ENCODE assay signal across 20 cellular contexts in genomic region chr2:133123393-133123792, GRCh38.
DNase-seq lines count a peak whose midpoint lies in the region; ATAC-seq, FAIRE-seq and TF ChIP-seq lines count a peak whose summit lies in the region.
"Had no signal": no experiment of that assay in that cellular context is flagged by ENCODE, and none has a peak within 500 bp of the region (broad histone marks: within the 10 kb centered on the region; RNA-seq: fewer than 3 reads in every experiment).

No MANE protein-coding gene starts in this region.

- no peak overlapping the region for H3K4ac ChIP-seq in IMR-90 (ENCODE audit: low read depth, low read length)

- H3K56ac ChIP-seq in IMR-90 (ENCODE audit: extremely low read depth, insufficient read depth, low read length) = no peak overlapping the region

- no peak for TF ChIP-seq CTCF in IMR-90 (conservative IDR thresholded peaks at IDR 0.05; ENCODE audit: low read depth, low read length)
- no peak for TF ChIP-seq CTCF in bronchial epithelial cell (IDR thresholded peaks at IDR 0.05; ENCODE audit: insufficient read depth, low read length, severe bottlenecking)
- no peak for TF ChIP-seq CTCF in adrenal gland (IDR thresholded peaks at IDR 0.05)
- no peak for TF ChIP-seq CTCF in prostate gland (IDR thresholded peaks at IDR 0.05)

- TF ChIP-seq POLR2A in IMR-90 (IDR thresholded peaks at IDR 0.05; ENCODE audit: low read depth, low read length) (no peak), adrenal gland (IDR thresholded peaks at IDR 0.05) (no peak), prostate gland (IDR thresholded peaks at IDR 0.05) (no peak)

- H2BK15ac ChIP-seq in IMR-90 (ENCODE audit: low read depth, low read length) = no peak overlapping the region

- H3K4me1 ChIP-seq in IMR-90 (ENCODE audit: control insufficient read depth, insufficient read depth, low read length) (no peaks in the 10 kb centered on the region), adrenal gland (replicated peaks in 1 of 2) (no peaks in the 10 kb centered on the region), prostate gland (replicated peaks) (no peaks in the 10 kb centered on the region)

- no peak overlapping the region for H2AFZ ChIP-seq in IMR-90 (replicated peaks; ENCODE audit: low read length, poor library complexity)
- H2AFZ ChIP-seq: GM23248 had no signal

- WGBS in IMR-90 (ENCODE audit: extremely low coverage in 2 of 2, insufficient read length in 1 of 2), 2 experiments = no CpG with 5 or more reads among the region's 1 CpG
- 89 to 100% (median 98%) methylated on average over 1 of the region's 1 CpG for WGBS in adrenal gland, 4 donors
- 95% methylated on average over 1 of the region's 1 CpG for WGBS in prostate gland

- H3K23ac ChIP-seq in IMR-90 (ENCODE audit: low read depth, low read length) = no peak overlapping the region

- H3K79me1 ChIP-seq in IMR-90 (ENCODE audit: low read depth in 1 of 2, low read length in 2 of 2) = peaks cover 11 to 18% of the 10 kb centered on the region in 2 experiments

- no peak overlapping the region for H3K18ac ChIP-seq in IMR-90 (ENCODE audit: low read depth, low read length)

- no peak overlapping the region for H2AK9ac ChIP-seq in IMR-90 (replicated peaks; ENCODE audit: low read depth, low read length, poor library complexity)

- no peak overlapping the region for H3K4me2 ChIP-seq in IMR-90 (ENCODE audit: low read depth, low read length)

- no peak overlapping the region for H2AK5ac ChIP-seq in IMR-90 (ENCODE audit: low read depth, low read length)

- dilution Hi-C loops in IMR-90 (cut with HindIII; ENCODE audit: low sequenced_read_pairs, unreplicated experiment) = no loop called here

- in situ Hi-C loops in IMR-90 (cut with MboI; ENCODE audit: low sequenced_read_pairs) = no loop called here

- DNase-seq in NCI-H510A treated with DMSO at 0.1 percent for 48 hours (lab: John Stamatoyannopoulos, UW) (peak; percentile 45), NCI-H510A (lab: John Stamatoyannopoulos, UW) (no peak), IMR-90 (no peak), bronchial epithelial cell (ENCODE audit: low read depth) (no peak), adrenal gland (no peak), prostate gland (ENCODE audit: low spot score) (no peak)
- DNase-seq: 8988T; C1 segment of cervical spinal cord; Calu3; CD4-positive, alpha-beta memory T cell; COR-L47; DMS53; EL; GDM1; GM23248; H7; HCEC 1CT had no signal

- H2BK20ac ChIP-seq in IMR-90 (ENCODE audit: low read depth, low read length) = no peak overlapping the region

- H3K27ac ChIP-seq in IMR-90 (ENCODE audit: insufficient read depth, low read length) (no peak overlapping the region), adrenal gland (no peak overlapping the region), prostate gland (no peak overlapping the region)
- H3K27ac ChIP-seq: GM23248 had no signal

- CTCF ChIA-PET in IMR-90 (lab: Yijun Ruan, JAX) = no interaction called here

- H3K9ac ChIP-seq in IMR-90 (ENCODE audit: low read depth, low read length) = no peak overlapping the region
- H3K9ac ChIP-seq: GM23248 had no signal

- H4K20me1 ChIP-seq in IMR-90 (ENCODE audit: insufficient read depth, low read length) = peaks cover 3% of the 10 kb centered on the region; the same call in 1 of the 2 replicates

- H3K9me3 ChIP-seq in IMR-90 (ENCODE audit: control insufficient read depth, insufficient read depth, low read length) (no peaks in the 10 kb centered on the region), adrenal gland (replicated peaks in 1 of 3) (no peaks in the 10 kb centered on the region), prostate gland (no peaks in the 10 kb centered on the region)

- H2BK120ac ChIP-seq in IMR-90 (ENCODE audit: low read depth, low read length) = no peak overlapping the region

- no peak for ATAC-seq in IMR-90 (ENCODE audit: low read depth)
- ATAC-seq: GM12878 had no signal

- no TSS peak for BruUV-seq in IMR-90 (replicated peaks; lab: Mats Ljungman, UMichigan)

- H3K14ac ChIP-seq in IMR-90 (replicated peaks; ENCODE audit: low read depth, low read length) = no peak overlapping the region

- intact Hi-C loops in IMR-90 (cut with micrococcal nuclease) (no loop called here), adrenal gland (cut with DNase I) (no loop called here), prostate gland (cut with DNase I) (no loop called here)

- H3K36me3 ChIP-seq in IMR-90 (ENCODE audit: control insufficient read depth, insufficient read depth, low read length) = peaks cover 7% of the 10 kb centered on the region
- H3K36me3 ChIP-seq in bronchial epithelial cell (ENCODE audit: control insufficient read depth, insufficient read depth, low read length) = no peaks in the 10 kb centered on the region
- no peaks in the 10 kb centered on the region for H3K36me3 ChIP-seq in adrenal gland (replicated peaks in 1 of 2)
- H3K36me3 ChIP-seq in prostate gland = no peaks in the 10 kb centered on the region

- no peaks in the 10 kb centered on the region for H3K27me3 ChIP-seq in IMR-90 (ENCODE audit: control insufficient read depth, insufficient read depth, low read length)
- no peaks in the 10 kb centered on the region for H3K27me3 ChIP-seq in bronchial epithelial cell (ENCODE audit: control insufficient read depth, insufficient read depth, low read length)
- no peaks in the 10 kb centered on the region for H3K27me3 ChIP-seq in adrenal gland
- H3K27me3 ChIP-seq in prostate gland (replicated peaks; ENCODE audit: insufficient read depth) = no peaks in the 10 kb centered on the region

- H4K5ac ChIP-seq in IMR-90 (ENCODE audit: low read depth, low read length) = no peak overlapping the region

- H2BK5ac ChIP-seq in IMR-90 (ENCODE audit: low read depth, low read length, poor library complexity, severe bottlenecking) = no peak overlapping the region

- no peak overlapping the region for H4K8ac ChIP-seq in IMR-90 (ENCODE audit: low read depth in 2 of 2, low read length in 2 of 2)

- no peak overlapping the region for H4K91ac ChIP-seq in IMR-90 (ENCODE audit: insufficient read depth, low read depth, low read length)

- H3K9me1 ChIP-seq in IMR-90 (ENCODE audit: insufficient read depth, low read length) = peaks cover 4% of the 10 kb centered on the region; the same call in 1 of the 2 replicates

- POLR2A ChIA-PET in IMR-90 (lab: Charles Lee; ENCODE audit: unreplicated experiment) = no interaction called here

- H3K4me3 ChIP-seq in IMR-90 (ENCODE audit: insufficient read depth, low read depth, low read length) (no peak overlapping the region), bronchial epithelial cell (ENCODE audit: low read depth, low read length) (no peak overlapping the region), adrenal gland (no peak overlapping the region), prostate gland (no peak overlapping the region)
- H3K4me3 ChIP-seq: GM12878, GM23248 had no signal

- FAIRE-seq in bronchial epithelial cell (lab: Jason Lieb, UNC) = peak; percentile 47
- FAIRE-seq: GM12878, GM19239, H1 had no signal

- no peak for TF ChIP-seq RAD21 in IMR-90 (IDR thresholded peaks at IDR 0.05; ENCODE audit: low read length)

TF ChIP-seq in IMR-90, 13 proteins besides CTCF, POLR2A, EP300 and RAD21:
- TF ChIP-seq MAFK (IDR thresholded peaks at IDR 0.05; ENCODE audit: low read depth, low read length) = 0 out of 2 replicates have a peak, but pooled peaks have one; percentile 4
- no peak for TF ChIP-seq BHLHE40 (IDR thresholded peaks at IDR 0.05; ENCODE audit: low read depth, low read length)
- no peak for TF ChIP-seq NFE2L2 (IDR thresholded peaks at IDR 0.05; ENCODE audit: low read depth, low read length)
